8 cellular contexts compared by ENCODE assay signal in genomic region chr2:156333951-156334495, GRCh38. TPM values are rescaled to one million over a fixed set of nuclear protein-coding genes. Genes with fewer than 3 reads are reported as not detected.
DNase-seq lines count a peak whose midpoint lies in the region; ATAC-seq and TF ChIP-seq lines count a peak whose summit lies in the region.

No MANE protein-coding gene starts in this region.

- peaks cover 42 to 68% of the 10 kb centered on the region in 2 donors for H3K4me1 Mint-ChIP-seq in stimulated activated naive B cell treated with anti-CD40 and anti-IgM and Interleukin-4, amounts not matched to agents 10 μg/mL and 1 μg/mL and 100 μg/mL, for 72 hours

- 0 to 1% methylated on average over 46 to 48 of the region's 48 CpGs for WGBS in lung, 2 donors

- H3K27me3 ChIP-seq in duodenal mucosa (ENCODE audit: control insufficient read depth in 1 of 2, insufficient read depth in 2 of 2, low read length in 2 of 2) (no peaks in the 10 kb centered on the region), lung (ENCODE audit: control insufficient read depth, insufficient read depth) (no peaks in the 10 kb centered on the region)

- H3K9me3 ChIP-seq in duodenal mucosa (ENCODE audit: control insufficient read depth in 1 of 2, low read length in 2 of 2) (no peaks in the 10 kb centered on the region), lung (ENCODE audit: control insufficient read depth in 2 of 2, insufficient read depth in 1 of 2, low read length in 1 of 2) (no peaks in the 10 kb centered on the region)

- H3K36me3 ChIP-seq in duodenal mucosa (ENCODE audit: control insufficient read depth in 1 of 2, insufficient read depth in 2 of 2, low read length in 2 of 2) (peaks cover 0 to 4% of the 10 kb centered on the region in 2 donors), lung (ENCODE audit: control insufficient read depth in 2 of 2, insufficient read depth in 2 of 2, low read length in 2 of 2) (peaks cover 0 to 5% of the 10 kb centered on the region in 2 donors)

- peak; percentile 37 for ATAC-seq in GM21825 (IDR thresholded peaks at IDR 0.05; ENCODE audit: unreplicated experiment)
- peak; percentile 43 for ATAC-seq in lung (ENCODE audit: insufficient read depth, low FRiP score)
- ATAC-seq in stimulated activated naive B cell treated with anti-CD40 and anti-IgM and Interleukin-4, amounts not matched to agents 10 μg/mL and 1 μg/mL and 100 μg/mL, for 72 hours (replicated peaks) = peak; percentile 32 to 40

- TF ChIP-seq CTCF in WI38 (IDR thresholded peaks at IDR 0.05; ENCODE audit: low read depth, low read length) (no peak), lung (IDR thresholded peaks at IDR 0.05; ENCODE audit: control extremely low read depth, extremely low read depth) (no peak)

- H3K9me3 Mint-ChIP-seq in stimulated activated naive B cell treated with anti-CD40 and anti-IgM and Interleukin-4, amounts not matched to agents 10 μg/mL and 1 μg/mL and 100 μg/mL, for 72 hours = no peaks in the 10 kb centered on the region

- H3K27ac Mint-ChIP-seq in stimulated activated naive B cell treated with anti-CD40 and anti-IgM and Interleukin-4, amounts not matched to agents 10 μg/mL and 1 μg/mL and 100 μg/mL, for 72 hours = peak overlapping the region; percentile 99

- peaks cover 19 to 33% of the 10 kb centered on the region in 2 donors for H3K36me3 Mint-ChIP-seq in stimulated activated naive B cell treated with anti-CD40 and anti-IgM and Interleukin-4, amounts not matched to agents 10 μg/mL and 1 μg/mL and 100 μg/mL, for 72 hours

- H3K9ac ChIP-seq in duodenal mucosa (ENCODE audit: low read depth in 1 of 2, low read length in 2 of 2) = peak overlapping the region; percentile 86 to 99

- peak overlapping the region; percentile 96 to 100 for H3K4me3 Mint-ChIP-seq in stimulated activated naive B cell treated with anti-CD40 and anti-IgM and Interleukin-4, amounts not matched to agents 10 μg/mL and 1 μg/mL and 100 μg/mL, for 72 hours

- H3K27ac ChIP-seq in duodenal mucosa (ENCODE audit: low read depth, low read length) = peak overlapping the region; percentile 98
- peak overlapping the region; percentile 96 to 100 for H3K27ac ChIP-seq in lung (ENCODE audit: low read depth in 1 of 2, low read length in 1 of 2)

- peak; percentile 70 for DNase-seq in NCI-H2171 treated with DMSO at 0.1 percent for 48 hours (lab: John Stamatoyannopoulos, UW)
- no peak for DNase-seq in NCI-H2171 (lab: John Stamatoyannopoulos, UW)
- DNase-seq in LoVo (ENCODE audit: low spot score) = peak; percentile 56
- DNase-seq in lung (ENCODE audit: low spot score) = peak; percentile 66
- no peak for DNase-seq in stimulated activated naive B cell treated with anti-CD40 and anti-IgM and Interleukin-4, amounts not matched to agents 10 μg/mL and 1 μg/mL and 100 μg/mL, for 72 hours

- H3K4me1 ChIP-seq in duodenal mucosa (ENCODE audit: control insufficient read depth in 1 of 2, insufficient read depth in 2 of 2, low read length in 2 of 2) (peaks cover 12 to 29% of the 10 kb centered on the region in 2 donors), lung (ENCODE audit: control insufficient read depth in 2 of 2, insufficient read depth in 2 of 2, low read length in 2 of 2) (peaks cover 3 to 7% of the 10 kb centered on the region in 2 donors)

- H3K27me3 Mint-ChIP-seq in stimulated activated naive B cell treated with anti-CD40 and anti-IgM and Interleukin-4, amounts not matched to agents 10 μg/mL and 1 μg/mL and 100 μg/mL, for 72 hours = peaks cover 15 to 17% of the 10 kb centered on the region in 2 donors

- H3K4me3 ChIP-seq in WI38 (ENCODE audit: low read depth, low read length) (peak overlapping the region; percentile 81), duodenal mucosa (ENCODE audit: low read depth in 1 of 2, low read length in 2 of 2) (peak overlapping the region; percentile 76 to 96), lung (peak overlapping the region; percentile 77)

RNA-seq across cellular contexts. Expression of gene NR4A2, which starts 1.5 kb away (rescaled TPM):
- 1 to 10 TPM; 4.2 to 7.9 TPM for total RNA-seq in lung
- 1 to 10 TPM; 3.7 to 7.0 TPM for polyA plus RNA-seq in lung

Comparison
In these comparisons a context has a peak if more than half of its experiments do, and no peak if none do; other contexts are left out.
1. DNase-seq: peak in NCI-H2171 treated with DMSO at 0.1 percent for 48 hours (single experiment), LoVo (single experiment) and lung (single experiment); none in NCI-H2171 (single experiment) and stimulated activated naive B cell treated with anti-CD40 and anti-IgM and Interleukin-4, amounts not matched to agents 10 μg/mL and 1 μg/mL and 100 μg/mL, for 72 hours (single experiment).
2. Peak in every context shown above with its lines, with median percentiles within 50 percentile points of each other: ATAC-seq and H3K4me3 ChIP-seq.